In the genomic region with DNA sequence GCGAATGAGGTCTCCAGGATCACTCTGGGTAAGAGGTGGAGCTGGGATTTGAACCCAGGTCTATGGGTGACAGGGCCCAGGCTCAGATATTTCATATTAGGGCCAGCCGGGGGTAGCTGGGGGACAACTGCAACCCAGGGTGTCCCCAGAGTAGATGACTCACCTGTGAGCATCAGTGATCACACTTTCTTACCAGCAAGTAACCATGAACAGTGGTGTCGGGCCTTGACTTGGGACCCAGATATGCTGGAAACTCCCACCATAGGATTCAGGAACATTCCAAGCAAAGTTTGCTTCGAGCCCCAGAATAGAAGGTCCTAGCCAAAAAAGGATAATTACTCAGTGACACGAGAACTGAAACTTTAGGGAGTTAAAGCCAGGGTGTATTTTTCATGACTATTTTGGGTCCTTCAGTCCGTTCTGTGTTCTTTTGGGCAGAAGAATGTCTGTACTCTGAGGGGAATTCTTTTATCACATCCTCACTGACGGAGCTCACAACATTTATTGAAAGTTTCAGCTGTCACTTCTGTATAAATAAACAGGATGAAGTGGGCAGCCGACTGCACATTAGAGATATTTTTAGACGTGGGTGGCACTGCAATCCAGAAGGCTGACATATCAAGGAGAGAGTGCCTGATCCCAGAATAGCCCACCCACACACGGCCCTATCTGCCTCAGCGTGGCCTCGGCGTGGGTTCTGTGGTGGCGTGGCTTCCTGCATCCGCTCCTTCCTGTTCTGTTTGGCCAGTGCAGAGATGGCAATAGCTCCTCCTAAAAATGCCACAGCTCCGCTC, we compare ENCODE assay signal across 8 cellular contexts. TPM values are rescaled to one million over a fixed set of nuclear protein-coding genes. Genes with fewer than 3 reads are reported as not detected.
DNase-seq lines count a peak whose midpoint lies in the region; ATAC-seq and TF ChIP-seq lines count a peak whose summit lies in the region.

No MANE protein-coding gene starts in this region.

- intact Hi-C loops in psoas muscle (cut with DNase I): loop anchor here (5.0 to 10.0 kb wide), 2 partner anchors 62 to 240 kb away; a partner anchor contains a TSS

- DNase-seq in GM04503 (ENCODE audit: low read depth) (peak; percentile 44), RPMI8226 (peak; percentile 12), fibroblast of gingiva (ENCODE audit: low read depth) (peak; percentile 49), psoas muscle (peak; percentile 77 to 88), NCI-H526 (lab: John Stamatoyannopoulos, UW) (no peak), NCI-H526 treated with DMSO at 0.1 percent for 48 hours (lab: John Stamatoyannopoulos, UW) (no peak)

- H3K27ac ChIP-seq in psoas muscle: peak overlapping the region; percentile 93

- H3K36me3 ChIP-seq in psoas muscle (ENCODE audit: insufficient read depth in 1 of 2, low read depth in 1 of 2): no peaks in the 10 kb centered on the region

- no peak for TF ChIP-seq CTCF in psoas muscle (IDR thresholded peaks at IDR 0.05)

- 12 to 19% (median 16%) methylated on average over 16 of the region's 16 CpGs for WGBS in psoas muscle, 3 donors

- H3K9me3 ChIP-seq in psoas muscle: peaks cover 8% of the 10 kb centered on the region

- no peaks in the 10 kb centered on the region for H3K27me3 ChIP-seq in psoas muscle (ENCODE audit: insufficient read depth in 3 of 3, low read length in 2 of 3)

- ATAC-seq in psoas muscle (peak; percentile 86 to 94 (median 93)), GM21360 (IDR thresholded peaks at IDR 0.05; ENCODE audit: unreplicated experiment) (no peak), GM19035 (IDR thresholded peaks at IDR 0.05; ENCODE audit: unreplicated experiment) (no peak)

- peaks cover 23% of the 10 kb centered on the region for H3K4me1 ChIP-seq in psoas muscle

- H3K4me3 ChIP-seq in psoas muscle: peak overlapping the region; percentile 24

RNA-seq across cellular contexts. Expression of a gene that starts 45.6 kb away (rescaled TPM):
- 100 to 1,000 TPM in 1 of 4 donors, 10 to 100 TPM in 3; 32.8 to 105 (median 91.2) TPM for total RNA-seq in psoas muscle
- polyA plus RNA-seq in psoas muscle: 100 to 1,000 TPM in 2 of 3 donors, 10 to 100 TPM in 1; 86.5 to 367 (median 303) TPM

Comparison
In these comparisons a context has a peak if more than half of its experiments do, and no peak if none do; other contexts are left out.
1. DNase-seq: peak in GM04503 (single experiment), RPMI8226 (single experiment), fibroblast of gingiva (single experiment) and psoas muscle (2 of 2); none in NCI-H526 (0 of 2) and NCI-H526 treated with DMSO at 0.1 percent for 48 hours (single experiment).
2. ATAC-seq: peak in psoas muscle (4 of 4); none in GM21360 (single experiment) and GM19035 (single experiment).